18 cellular contexts compared by ENCODE assay signal in the genomic region with DNA sequence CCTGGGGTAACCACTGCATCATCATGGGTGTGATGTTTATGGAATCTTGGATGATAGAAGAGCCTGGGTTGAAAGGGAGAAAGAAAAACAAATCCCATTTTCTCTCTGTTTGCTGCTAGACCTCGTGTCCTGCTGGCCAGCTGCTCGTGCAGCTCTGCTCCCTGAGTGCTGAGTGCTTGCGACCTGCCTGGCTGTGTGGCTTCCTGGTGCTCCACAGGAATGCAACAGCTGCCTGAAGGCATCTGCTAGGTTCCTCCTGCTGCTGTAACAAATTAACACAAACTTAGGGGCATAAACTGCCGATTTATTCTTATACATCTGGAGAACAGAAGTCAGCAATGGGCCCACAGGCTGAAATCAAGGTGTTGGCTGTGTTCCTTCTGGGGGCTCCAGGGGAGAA.
DNase-seq lines count a peak whose midpoint lies in the region; ATAC-seq and TF ChIP-seq lines count a peak whose summit lies in the region.
"Had no signal": no experiment of that assay in that cellular context is flagged by ENCODE, and none has a peak within 500 bp of the region (broad histone marks: within the 10 kb centered on the region; RNA-seq: fewer than 3 reads in every experiment).

No MANE protein-coding gene starts in this region.

- peak; percentile 26 for DNase-seq in DMS53 (lab: John Stamatoyannopoulos, UW)
- no peak for DNase-seq in DMS53 treated with DMSO at 0.1 percent for 48 hours (lab: John Stamatoyannopoulos, UW; ENCODE audit: unreplicated experiment)
- peak; percentile 46 for DNase-seq in astrocyte of the cerebellum (ENCODE audit: low read depth)
- DNase-seq in islet precursor cell = peak; percentile 84
- no peak for DNase-seq in HT-29 (ENCODE audit: low spot score)
- no peak for DNase-seq in activated T-cell treated with anti-CD3 and anti-CD28 coated beads for 4 hours
- DNase-seq in GM13976 (ENCODE audit: low spot score) = no peak
- DNase-seq: 8988T, MM.1S, NCI-H1105, NCI-H187, NCI-H446 treated with DMSO at 0.1 percent for 48 hours, NCI-H748 treated with DMSO at 0.1 percent for 48 hours, SHP77 treated with DMSO at 0.1 percent for 48 hours had no signal

- TF ChIP-seq CTCF in astrocyte of the cerebellum (IDR thresholded peaks at IDR 0.05; ENCODE audit: low read depth, low read length, missing control alignments) = no peak
- TF ChIP-seq CTCF in GM13976 (IDR thresholded peaks at IDR 0.05; ENCODE audit: borderline replicate concordance, control extremely low read depth, extremely low read depth, insufficient read depth, missing control alignments) = no peak

- in situ Hi-C loops in astrocyte of the cerebellum (cut with HindIII; ENCODE audit: low sequenced_read_pairs) = no loop called here
- in situ Hi-C loops in GM13976 (cut with MboI; ENCODE audit: low sequenced_read_pairs, unreplicated experiment) = no loop called here

- no peak overlapping the region for H3K4me3 ChIP-seq in astrocyte of the cerebellum (ENCODE audit: low read depth, low read length)
- H3K4me3 ChIP-seq: BLaER1 treated with 17β-estradiol and CSF1 and Interleukin-3, amounts not matched to agents 10 nM and 100 nM had no signal

- ATAC-seq in SK-N-SH treated with all-trans-retinoic acid at 6 μM for 48 hours = no peak
- ATAC-seq: HepG2, Panc1 had no signal

TF ChIP-seq in SK-N-SH treated with all-trans-retinoic acid at 6 μM for 48 hours, 23 proteins besides CTCF, POLR2A, EP300 and RAD21:
- TF ChIP-seq ZNF70 (CRISPR knock-in tag; IDR thresholded peaks at IDR 0.05) = no peak
- TF ChIP-seq, protein P1, sequence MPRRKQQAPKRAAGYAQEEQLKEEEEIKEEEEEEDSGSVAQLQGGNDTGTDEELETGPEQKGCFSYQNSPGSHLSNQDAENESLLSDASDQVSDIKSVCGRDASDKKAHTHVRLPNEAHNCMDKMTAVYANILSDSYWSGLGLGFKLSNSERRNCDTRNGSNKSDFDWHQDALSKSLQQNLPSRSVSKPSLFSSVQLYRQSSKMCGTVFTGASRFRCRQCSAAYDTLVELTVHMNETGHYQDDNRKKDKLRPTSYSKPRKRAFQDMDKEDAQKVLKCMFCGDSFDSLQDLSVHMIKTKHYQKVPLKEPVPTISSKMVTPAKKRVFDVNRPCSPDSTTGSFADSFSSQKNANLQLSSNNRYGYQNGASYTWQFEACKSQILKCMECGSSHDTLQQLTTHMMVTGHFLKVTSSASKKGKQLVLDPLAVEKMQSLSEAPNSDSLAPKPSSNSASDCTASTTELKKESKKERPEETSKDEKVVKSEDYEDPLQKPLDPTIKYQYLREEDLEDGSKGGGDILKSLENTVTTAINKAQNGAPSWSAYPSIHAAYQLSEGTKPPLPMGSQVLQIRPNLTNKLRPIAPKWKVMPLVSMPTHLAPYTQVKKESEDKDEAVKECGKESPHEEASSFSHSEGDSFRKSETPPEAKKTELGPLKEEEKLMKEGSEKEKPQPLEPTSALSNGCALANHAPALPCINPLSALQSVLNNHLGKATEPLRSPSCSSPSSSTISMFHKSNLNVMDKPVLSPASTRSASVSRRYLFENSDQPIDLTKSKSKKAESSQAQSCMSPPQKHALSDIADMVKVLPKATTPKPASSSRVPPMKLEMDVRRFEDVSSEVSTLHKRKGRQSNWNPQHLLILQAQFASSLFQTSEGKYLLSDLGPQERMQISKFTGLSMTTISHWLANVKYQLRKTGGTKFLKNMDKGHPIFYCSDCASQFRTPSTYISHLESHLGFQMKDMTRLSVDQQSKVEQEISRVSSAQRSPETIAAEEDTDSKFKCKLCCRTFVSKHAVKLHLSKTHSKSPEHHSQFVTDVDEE (CRISPR knock-in tag; IDR thresholded peaks at IDR 0.05) = no peak
- no peak for TF ChIP-seq CSDC2 (CRISPR knock-in tag; IDR thresholded peaks at IDR 0.05)
- no peak for TF ChIP-seq ZNF8 (CRISPR knock-in tag; IDR thresholded peaks at IDR 0.05)
- TF ChIP-seq, protein P2, sequence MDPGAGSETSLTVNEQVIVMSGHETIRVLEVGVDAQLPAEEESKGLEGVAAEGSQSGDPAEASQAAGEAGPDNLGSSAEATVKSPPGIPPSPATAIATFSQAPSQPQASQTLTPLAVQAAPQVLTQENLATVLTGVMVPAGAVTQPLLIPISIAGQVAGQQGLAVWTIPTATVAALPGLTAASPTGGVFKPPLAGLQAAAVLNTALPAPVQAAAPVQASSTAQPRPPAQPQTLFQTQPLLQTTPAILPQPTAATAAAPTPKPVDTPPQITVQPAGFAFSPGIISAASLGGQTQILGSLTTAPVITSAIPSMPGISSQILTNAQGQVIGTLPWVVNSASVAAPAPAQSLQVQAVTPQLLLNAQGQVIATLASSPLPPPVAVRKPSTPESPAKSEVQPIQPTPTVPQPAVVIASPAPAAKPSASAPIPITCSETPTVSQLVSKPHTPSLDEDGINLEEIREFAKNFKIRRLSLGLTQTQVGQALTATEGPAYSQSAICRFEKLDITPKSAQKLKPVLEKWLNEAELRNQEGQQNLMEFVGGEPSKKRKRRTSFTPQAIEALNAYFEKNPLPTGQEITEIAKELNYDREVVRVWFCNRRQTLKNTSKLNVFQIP (CRISPR knock-in tag; IDR thresholded peaks at IDR 0.05; ENCODE audit: borderline replicate concordance, low read depth) = no peak
- no peak for TF ChIP-seq ARNTL (CRISPR knock-in tag; IDR thresholded peaks at IDR 0.05; ENCODE audit: borderline replicate concordance, low read depth)
- TF ChIP-seq, protein P3, sequence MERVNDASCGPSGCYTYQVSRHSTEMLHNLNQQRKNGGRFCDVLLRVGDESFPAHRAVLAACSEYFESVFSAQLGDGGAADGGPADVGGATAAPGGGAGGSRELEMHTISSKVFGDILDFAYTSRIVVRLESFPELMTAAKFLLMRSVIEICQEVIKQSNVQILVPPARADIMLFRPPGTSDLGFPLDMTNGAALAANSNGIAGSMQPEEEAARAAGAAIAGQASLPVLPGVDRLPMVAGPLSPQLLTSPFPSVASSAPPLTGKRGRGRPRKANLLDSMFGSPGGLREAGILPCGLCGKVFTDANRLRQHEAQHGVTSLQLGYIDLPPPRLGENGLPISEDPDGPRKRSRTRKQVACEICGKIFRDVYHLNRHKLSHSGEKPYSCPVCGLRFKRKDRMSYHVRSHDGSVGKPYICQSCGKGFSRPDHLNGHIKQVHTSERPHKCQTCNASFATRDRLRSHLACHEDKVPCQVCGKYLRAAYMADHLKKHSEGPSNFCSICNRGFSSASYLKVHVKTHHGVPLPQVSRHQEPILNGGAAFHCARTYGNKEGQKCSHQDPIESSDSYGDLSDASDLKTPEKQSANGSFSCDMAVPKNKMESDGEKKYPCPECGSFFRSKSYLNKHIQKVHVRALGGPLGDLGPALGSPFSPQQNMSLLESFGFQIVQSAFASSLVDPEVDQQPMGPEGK (CRISPR knock-in tag; IDR thresholded peaks at IDR 0.05; ENCODE audit: borderline replicate concordance) = no peak
- TF ChIP-seq SNAI2 (CRISPR knock-in tag; IDR thresholded peaks at IDR 0.05) = no peak
- TF ChIP-seq ZFP30 (CRISPR knock-in tag; IDR thresholded peaks at IDR 0.05) = no peak
- no peak for TF ChIP-seq ZNF565 (CRISPR knock-in tag; conservative IDR thresholded peaks at IDR 0.05; ENCODE audit: low read depth)
- TF ChIP-seq TCF4 (CRISPR knock-in tag; IDR thresholded peaks at IDR 0.05; ENCODE audit: borderline replicate concordance) = no peak
- TF ChIP-seq TOX (CRISPR knock-in tag; IDR thresholded peaks at IDR 0.05; ENCODE audit: borderline replicate concordance) = no peak
- no peak for TF ChIP-seq CSRNP3 (CRISPR knock-in tag; IDR thresholded peaks at IDR 0.05)
- TF ChIP-seq ESRRG (CRISPR knock-in tag; IDR thresholded peaks at IDR 0.05) = no peak
- no peak for TF ChIP-seq ZC3H10 (CRISPR knock-in tag; IDR thresholded peaks at IDR 0.05)
- no peak for TF ChIP-seq RARB (CRISPR knock-in tag; IDR thresholded peaks at IDR 0.05)
- no peak for TF ChIP-seq OSR1 (CRISPR knock-in tag; IDR thresholded peaks at IDR 0.05)
- TF ChIP-seq BACH2 (CRISPR knock-in tag; IDR thresholded peaks at IDR 0.05; ENCODE audit: borderline replicate concordance) = no peak

Comparison
In these comparisons a context has a peak if more than half of its experiments do, and no peak if none do; other contexts are left out.
1. DNase-seq: peak in DMS53 (single experiment), astrocyte of the cerebellum (single experiment) and islet precursor cell (single experiment); none in DMS53 treated with DMSO at 0.1 percent for 48 hours (single experiment), HT-29 (single experiment), activated T-cell treated with anti-CD3 and anti-CD28 coated beads for 4 hours (single experiment) and GM13976 (single experiment).